8 cellular contexts compared by ENCODE assay signal in the genomic region with DNA sequence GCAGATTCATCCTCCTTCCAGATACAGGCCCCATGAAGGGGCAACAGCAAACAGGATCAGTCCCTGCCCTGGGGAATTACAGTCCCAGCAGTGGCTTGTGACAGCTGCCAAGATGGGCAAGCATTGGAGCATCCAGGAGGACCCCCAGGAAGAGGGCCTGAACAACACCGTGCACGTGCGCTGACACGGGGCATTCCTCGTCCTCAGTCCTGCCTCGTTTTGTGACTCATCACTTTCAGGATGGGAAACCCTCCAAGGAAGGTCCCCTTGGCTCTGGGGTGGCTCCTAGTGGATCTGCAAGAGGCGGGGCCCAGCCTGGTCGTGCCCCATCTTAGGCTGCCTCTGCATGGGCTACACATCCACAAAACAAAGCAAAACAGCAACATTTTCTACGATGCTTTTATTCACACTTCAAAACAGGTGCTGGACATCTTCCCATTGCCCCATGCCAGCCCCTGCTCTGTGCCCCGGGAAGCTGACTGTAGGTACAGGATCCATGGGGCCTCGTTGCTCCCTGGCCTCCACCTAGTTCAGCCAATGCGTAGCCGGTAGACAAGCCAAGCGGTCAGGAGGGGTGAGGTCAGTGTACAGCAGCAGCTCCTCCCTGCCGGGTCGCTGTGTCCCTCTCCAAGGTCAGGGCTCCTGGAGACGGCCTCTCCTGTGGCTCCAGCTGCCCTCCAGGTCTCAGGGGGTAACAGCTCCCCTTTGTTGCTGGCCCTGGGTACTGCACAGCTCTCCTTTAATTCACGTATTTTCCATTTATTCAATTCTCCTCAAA. TPM values are rescaled to one million over a fixed set of nuclear protein-coding genes. Genes with fewer than 3 reads are reported as not detected.
DNase-seq lines count a peak whose midpoint lies in the region; ATAC-seq and TF ChIP-seq lines count a peak whose summit lies in the region.

No MANE protein-coding gene starts in this region.

- H3K27me3 ChIP-seq in body of pancreas = no peaks in the 10 kb centered on the region
- H3K27me3 ChIP-seq in mesenchymal stem cell (ENCODE audit: control insufficient read depth in 1 of 2, insufficient read depth in 1 of 2, low read length in 2 of 2) = peaks cover 0 to 12% of the 10 kb centered on the region in 2 experiments

- H3K9me3 ChIP-seq in body of pancreas = no peaks in the 10 kb centered on the region
- H3K9me3 ChIP-seq in mesenchymal stem cell (ENCODE audit: control insufficient read depth, low read length) = peaks cover 5% of the 10 kb centered on the region

- peak overlapping the region in 1 of 2 experiments; percentile 69 for H3K14ac ChIP-seq in mesenchymal stem cell (ENCODE audit: low read length in 2 of 2)

- ATAC-seq in body of pancreas (no peak), GM18519 (IDR thresholded peaks at IDR 0.05; ENCODE audit: low FRiP score, unreplicated experiment) (no peak)

- H3K4me1 ChIP-seq in body of pancreas = peaks cover 46% of the 10 kb centered on the region
- peaks cover 42% of the 10 kb centered on the region for H3K4me1 ChIP-seq in mesenchymal stem cell (ENCODE audit: control insufficient read depth, insufficient read depth, low read depth, low read length)

- H4K8ac ChIP-seq in mesenchymal stem cell (ENCODE audit: low read length) = peak overlapping the region; percentile 19

- peak overlapping the region in 1 of 2 experiments; percentile 25 for H2BK12ac ChIP-seq in mesenchymal stem cell (ENCODE audit: low read length in 2 of 2)

- no peak overlapping the region for H2AFZ ChIP-seq in mesenchymal stem cell (ENCODE audit: low read depth, low read length)

- no peak overlapping the region for H2BK5ac ChIP-seq in mesenchymal stem cell (ENCODE audit: low read depth, low read length, poor library complexity, severe bottlenecking)

- peak; percentile 78 for DNase-seq in AG08395 (ENCODE audit: low spot score)
- peak; percentile 57 for DNase-seq in HK-2 (ENCODE audit: unreplicated experiment)
- peak in 3 of 4 donors; percentile 27 to 43 (median 38) for DNase-seq in body of pancreas
- peak; percentile 62 for DNase-seq in mesenchymal stem cell
- no peak for DNase-seq in NCI-H510A treated with DMSO at 0.1 percent for 48 hours (lab: John Stamatoyannopoulos, UW)
- no peak for DNase-seq in RKO (ENCODE audit: low spot score)
- no peak for DNase-seq in NCI-H748 treated with DMSO at 0.1 percent for 48 hours (lab: John Stamatoyannopoulos, UW)

- no peak overlapping the region for H2BK15ac ChIP-seq in mesenchymal stem cell (ENCODE audit: low read depth, poor library complexity, severe bottlenecking)

- H3K36me3 ChIP-seq in body of pancreas (replicated peaks in 1 of 2; ENCODE audit: insufficient read depth in 1 of 2, low read depth in 2 of 2) (no peaks in the 10 kb centered on the region), mesenchymal stem cell (ENCODE audit: control insufficient read depth in 1 of 2, insufficient read depth in 2 of 2, low read depth in 1 of 2, low read length in 2 of 2) (no peaks in the 10 kb centered on the region)

- intact Hi-C loops in body of pancreas (cut with DNase I) = loop anchor here (5.0 to 10.0 kb wide), 2 partner anchors 196 to 228 kb away; no protein-coding TSS in a partner anchor

- no peak for TF ChIP-seq POLR2A in body of pancreas (IDR thresholded peaks at IDR 0.05)

- H2BK120ac ChIP-seq in mesenchymal stem cell (ENCODE audit: low read depth, low read length) = no peak overlapping the region

- no peak overlapping the region for H3K23ac ChIP-seq in mesenchymal stem cell (ENCODE audit: low read length in 2 of 2)

- H3K79me1 ChIP-seq in mesenchymal stem cell (replicated peaks; ENCODE audit: low read length, poor library complexity, severe bottlenecking) = peaks cover 2% of the 10 kb centered on the region

- H3K18ac ChIP-seq in mesenchymal stem cell (ENCODE audit: low read depth in 1 of 2, low read length in 2 of 2) = peak overlapping the region in 1 of 2 experiments; percentile 67

- no peak for TF ChIP-seq CTCF in body of pancreas (IDR thresholded peaks at IDR 0.05)

- H3K27ac ChIP-seq in body of pancreas (no peak overlapping the region), mesenchymal stem cell (ENCODE audit: low read length, poor library complexity, severe bottlenecking) (no peak overlapping the region)

- H2AK5ac ChIP-seq in mesenchymal stem cell (ENCODE audit: low read length, severe bottlenecking) = no peak overlapping the region

- peak overlapping the region; percentile 46 for H3K9ac ChIP-seq in mesenchymal stem cell (ENCODE audit: low read length)

- H4K91ac ChIP-seq in mesenchymal stem cell (ENCODE audit: low read length) = peak overlapping the region; percentile 47

- H3K4me2 ChIP-seq in mesenchymal stem cell (ENCODE audit: low read length, poor library complexity, severe bottlenecking) = no peak overlapping the region

- WGBS in body of pancreas, 2 donors = 56 to 58% methylated on average over 12 to 18 of the region's 18 CpGs
- WGBS in mesenchymal stem cell = 64% methylated on average over 18 of the region's 18 CpGs

- H3K4me3 ChIP-seq in body of pancreas (no peak overlapping the region), mesenchymal stem cell (ENCODE audit: insufficient read depth in 1 of 2, low read depth in 1 of 2, low read length in 2 of 2) (peak overlapping the region in 1 of 2 experiments; percentile 76)

- no peak overlapping the region for H3K4ac ChIP-seq in mesenchymal stem cell (ENCODE audit: low read depth in 1 of 2, low read length in 2 of 2)

RNA-seq across cellular contexts. Expression of gene ACTG1, which starts 32.3 kb away (rescaled TPM):
- 1,000 to 10,000 TPM; 1,634 to 1,790 TPM for total RNA-seq in body of pancreas
- 7,126 TPM for polyA plus RNA-seq in mesenchymal stem cell (2013, experiment 1 of 2)
- polyA plus RNA-seq in mesenchymal stem cell (2013, experiment 2 of 2) = 6,723 TPM

RNA-seq across cellular contexts. Expression of gene FSCN2, which starts 47.8 kb away (rescaled TPM):
- 10 to 100 TPM in 1 of 2 donors, 1 to 10 TPM in 1; 7.0 to 13.5 TPM for total RNA-seq in body of pancreas
- polyA plus RNA-seq in mesenchymal stem cell (2013, experiment 1 of 2) = 0.23 TPM
- polyA plus RNA-seq in mesenchymal stem cell (2013, experiment 2 of 2) = 0.15 TPM

Comparison
In these comparisons a context has a peak if more than half of its experiments do, and no peak if none do; other contexts are left out.
1. DNase-seq: peak in AG08395 (single experiment), HK-2 (single experiment), body of pancreas (3 of 4) and mesenchymal stem cell (single experiment); none in NCI-H510A treated with DMSO at 0.1 percent for 48 hours (single experiment), RKO (single experiment) and NCI-H748 treated with DMSO at 0.1 percent for 48 hours (single experiment).